4 cellular contexts compared by ENCODE assay signal in the genomic region with DNA sequence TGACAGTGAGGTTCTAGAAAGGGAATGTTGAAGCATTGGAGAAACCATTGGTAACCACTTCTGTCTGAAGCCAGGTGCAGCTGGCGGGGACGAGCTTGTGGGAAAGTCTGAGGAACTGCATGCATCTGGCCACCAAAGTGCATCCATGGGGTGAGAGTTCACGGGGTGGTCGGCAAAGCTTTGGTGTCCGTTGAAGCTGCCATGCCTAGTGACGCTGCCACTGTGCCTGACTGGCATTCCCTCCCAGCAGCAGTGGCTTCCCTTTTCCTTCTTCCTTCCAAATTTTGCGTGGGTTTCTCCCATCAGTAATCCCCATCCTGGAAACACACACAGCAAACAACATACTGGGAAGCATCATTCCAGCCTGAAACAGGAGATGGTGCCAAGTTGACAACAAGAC.
"Had no signal": no experiment of that assay in that cellular context is flagged by ENCODE, and none has a peak within 500 bp of the region (broad histone marks: within the 10 kb centered on the region; RNA-seq: fewer than 3 reads in every experiment).

No MANE protein-coding gene starts in this region.

- H3K9me3 Mint-ChIP-seq: GM23338, H9 had no signal

- H3K27ac Mint-ChIP-seq: GM23338, H9 had no signal

- H3K4me3 ChIP-seq: GM23338 had no signal

- ATAC-seq: GM23338 had no signal

- H3K4me3 Mint-ChIP-seq: GM23338, H9 had no signal

- H2AFZ ChIP-seq: GM23338 had no signal

- H3K4me2 ChIP-seq: GM23338 had no signal

- DNase-seq: H9, HCEC 1CT, IMR-90 had no signal
